In the genomic region with DNA sequence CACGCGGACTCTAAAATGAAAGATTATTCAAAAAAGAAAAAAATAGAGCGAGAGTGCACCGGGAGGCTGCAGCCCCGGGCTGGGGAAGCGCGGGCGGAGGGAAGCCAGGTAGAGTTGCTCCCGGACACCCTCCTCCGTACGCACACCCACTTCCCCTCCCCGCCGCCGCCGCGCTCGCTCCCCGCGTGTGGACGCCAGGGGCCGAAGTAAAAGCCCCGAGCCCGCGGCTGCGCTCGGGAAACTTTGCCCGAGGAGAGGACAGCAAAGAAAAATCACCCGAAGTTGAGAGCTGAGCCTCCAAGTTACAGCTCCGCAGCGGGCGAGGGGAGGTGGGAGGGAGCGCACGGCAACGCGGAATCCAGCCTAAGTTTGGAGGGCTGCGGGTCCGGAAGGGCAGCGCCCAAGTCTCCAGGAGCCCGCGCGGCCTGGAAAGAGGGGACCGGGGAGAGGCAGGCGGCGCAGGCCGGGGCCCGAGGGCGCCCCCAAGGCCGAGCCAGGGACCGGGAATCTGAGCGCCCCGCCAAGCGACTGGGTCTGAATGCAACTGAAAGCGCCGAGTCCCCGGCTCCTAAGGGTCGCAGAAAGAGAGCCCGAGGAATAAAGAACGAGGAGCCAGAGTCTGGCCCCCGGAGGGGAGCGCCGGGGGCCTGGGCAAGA, we compare ENCODE assay signal across 1 cellular context.
TF ChIP-seq lines count a peak whose summit lies in the region.

No MANE protein-coding gene starts in this region.

TF ChIP-seq in IMR-90, 13 proteins besides CTCF, POLR2A, EP300 and RAD21:
- no peak for TF ChIP-seq MXI1 (IDR thresholded peaks at IDR 0.05; ENCODE audit: borderline replicate concordance, low read depth, low read length)
- no peak for TF ChIP-seq CEBPB (IDR thresholded peaks at IDR 0.05; ENCODE audit: low read depth, low read length)
- no peak for TF ChIP-seq MAFK (IDR thresholded peaks at IDR 0.05; ENCODE audit: low read depth, low read length)
- TF ChIP-seq BHLHE40 (IDR thresholded peaks at IDR 0.05; ENCODE audit: low read depth, low read length), result no peak
- no peak for TF ChIP-seq RFX5 (IDR thresholded peaks at IDR 0.05; ENCODE audit: low read depth, low read length)
- no peak for TF ChIP-seq NFE2L2 (IDR thresholded peaks at IDR 0.05; ENCODE audit: low read depth, low read length)
- TF ChIP-seq RCOR1 (IDR thresholded peaks at IDR 0.05; ENCODE audit: insufficient replicate concordance, low read length), result no peak
- no peak for TF ChIP-seq MAZ (IDR thresholded peaks at IDR 0.05; ENCODE audit: borderline replicate concordance, low read depth, low read length)
- TF ChIP-seq, protein P1, sequence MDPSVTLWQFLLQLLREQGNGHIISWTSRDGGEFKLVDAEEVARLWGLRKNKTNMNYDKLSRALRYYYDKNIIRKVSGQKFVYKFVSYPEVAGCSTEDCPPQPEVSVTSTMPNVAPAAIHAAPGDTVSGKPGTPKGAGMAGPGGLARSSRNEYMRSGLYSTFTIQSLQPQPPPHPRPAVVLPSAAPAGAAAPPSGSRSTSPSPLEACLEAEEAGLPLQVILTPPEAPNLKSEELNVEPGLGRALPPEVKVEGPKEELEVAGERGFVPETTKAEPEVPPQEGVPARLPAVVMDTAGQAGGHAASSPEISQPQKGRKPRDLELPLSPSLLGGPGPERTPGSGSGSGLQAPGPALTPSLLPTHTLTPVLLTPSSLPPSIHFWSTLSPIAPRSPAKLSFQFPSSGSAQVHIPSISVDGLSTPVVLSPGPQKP (IDR thresholded peaks at IDR 0.05; ENCODE audit: borderline replicate concordance, low read depth, low read length), result no peak
- TF ChIP-seq CHD1 (IDR thresholded peaks at IDR 0.05; ENCODE audit: low read depth, low read length), result no peak
- no peak for TF ChIP-seq SMC3 (IDR thresholded peaks at IDR 0.05; ENCODE audit: low read depth, low read length)
